Comparison of ENCODE assay signal across 23 cellular contexts in genomic region chr14:68702105-68702504, GRCh38.
DNase-seq lines count a peak whose midpoint lies in the region; ATAC-seq, FAIRE-seq and TF ChIP-seq lines count a peak whose summit lies in the region.
"Had no signal": no experiment of that assay in that cellular context is flagged by ENCODE, and none has a peak within 500 bp of the region (broad histone marks: within the 10 kb centered on the region; RNA-seq: fewer than 3 reads in every experiment).

No MANE protein-coding gene starts in this region.

- H3K27me3 Mint-ChIP-seq in chondrocyte (ENCODE audit: low read depth): no peaks in the 10 kb centered on the region
- peaks cover 12% of the 10 kb centered on the region for H3K27me3 Mint-ChIP-seq in nephron (ENCODE audit: low read depth)
- H3K27me3 Mint-ChIP-seq: B cell; CD4-positive, CD25-positive, alpha-beta regulatory T cell; IgD-negative memory B cell had no signal

- H3K36me3 Mint-ChIP-seq in chondrocyte (ENCODE audit: low read depth): no peaks in the 10 kb centered on the region
- H3K36me3 Mint-ChIP-seq in nephron (ENCODE audit: low read depth): peaks cover 10% of the 10 kb centered on the region

- in situ Hi-C loops in HepG2 (cut with HindIII; ENCODE audit: extremely low pct_ligation_motif_present, low pct_unique_long_range_greater_than_20kb): no loop called here

- H4K20me1 ChIP-seq in HepG2 (ENCODE audit: insufficient read depth, low read length): no peaks in the 10 kb centered on the region

- H3K4me1 ChIP-seq in HepG2 (ENCODE audit: insufficient read depth, low read length): peaks cover 39% of the 10 kb centered on the region
- peaks cover 0 to 21% (median 0%) of the 10 kb centered on the region in 4 donors for H3K4me1 ChIP-seq in right lobe of liver

- H3K4me3 ChIP-seq in HepG2 (replicated peaks in 1 of 3; ENCODE audit: insufficient read depth in 1 of 3, low read depth in 2 of 3, low read length in 3 of 3): no peak overlapping the region
- no peak overlapping the region for H3K4me3 ChIP-seq in right lobe of liver

- POLR2A ChIA-PET in HepG2 (lab: Yijun Ruan, JAX): no interaction called here
- POLR2A ChIA-PET in HEK293T (lab: Yijun Ruan, JAX): no interaction called here

- no peak for FAIRE-seq in HepG2 (lab: Jason Lieb, UNC)
- FAIRE-seq: A204.1, RCC 7860 had no signal

- no peak overlapping the region for H3K4me3 Mint-ChIP-seq in chondrocyte (ENCODE audit: unreplicated experiment)
- no peak overlapping the region for H3K4me3 Mint-ChIP-seq in nephron
- H3K4me3 Mint-ChIP-seq: B cell; CD4-positive, CD25-positive, alpha-beta regulatory T cell; H9; IgD-negative memory B cell had no signal

- H3K27me3 ChIP-seq in HepG2 (ENCODE audit: control insufficient read depth in 1 of 2, insufficient read depth in 2 of 2, low read length in 2 of 2) (peaks cover 0 to 17% of the 10 kb centered on the region in 2 experiments; a peak in 3 of 5 replicates), right lobe of liver (no peaks in the 10 kb centered on the region)

- no peak overlapping the region for H3K4me2 ChIP-seq in HepG2 (ENCODE audit: low read depth, low read length)

- no peak for TF ChIP-seq CTCF in HepG2 (CRISPR knock-in tag; IDR thresholded peaks at IDR 0.05)
- TF ChIP-seq CTCF in right lobe of liver (IDR thresholded peaks at IDR 0.05): no peak
- TF ChIP-seq CTCF in chondrocyte (IDR thresholded peaks at IDR 0.05): no peak
- no peak for TF ChIP-seq CTCF in nephron (IDR thresholded peaks at IDR 0.05; ENCODE audit: unreplicated experiment in 3 of 3)

- ATAC-seq in HepG2 (no peak), right lobe of liver (no peak), GM19035 (IDR thresholded peaks at IDR 0.05; ENCODE audit: unreplicated experiment) (no peak), HG03520 (IDR thresholded peaks at IDR 0.05; ENCODE audit: unreplicated experiment) (no peak)

- WGBS in HepG2 (ENCODE audit: low lambda C conversion rate): 10% methylated on average over 2 of the region's 3 CpGs
- WGBS in right lobe of liver (ENCODE audit: insufficient coverage, low coverage, low lambda C conversion rate, missing lambda C conversion rate): 60% methylated on average over 1 of the region's 3 CpGs

- H3K9ac ChIP-seq in HepG2 (ENCODE audit: insufficient read depth, low read depth, low read length): no peak overlapping the region

- no peak for TF ChIP-seq POLR2A in HepG2 (IDR thresholded peaks at IDR 0.05; ENCODE audit: insufficient read depth in 1 of 2, low read depth in 2 of 2, low read length in 2 of 2)
- TF ChIP-seq POLR2A in right lobe of liver (IDR thresholded peaks at IDR 0.05): no peak

- no peak overlapping the region for H2AFZ ChIP-seq in HepG2 (ENCODE audit: low read length)

- TF ChIP-seq EP300 in HepG2 (IDR thresholded peaks at IDR 0.05; ENCODE audit: low read depth in 2 of 2, low read length in 2 of 2) (no peak), HepG2 (CRISPR knock-in tag; IDR thresholded peaks at IDR 0.05; ENCODE audit: borderline replicate concordance) (no peak)

- H3K36me3 ChIP-seq in HepG2 (replicated peaks in 1 of 2; ENCODE audit: control insufficient read depth in 1 of 2, insufficient read depth in 2 of 2, low read length in 2 of 2): no peaks in the 10 kb centered on the region
- H3K36me3 ChIP-seq in right lobe of liver: no peaks in the 10 kb centered on the region

- H3K79me2 ChIP-seq in HepG2 (ENCODE audit: insufficient read depth, low read length): no peaks in the 10 kb centered on the region

- BruUV-seq in HepG2 (replicated peaks; lab: Mats Ljungman, UMichigan): no TSS peak

- H3K9me3 ChIP-seq in HepG2 (ENCODE audit: low read length): no peaks in the 10 kb centered on the region
- no peaks in the 10 kb centered on the region for H3K9me3 ChIP-seq in right lobe of liver

- CTCF ChIA-PET in HepG2 (lab: Yijun Ruan, JAX; ENCODE audit: low intra/inter-chr PET ratio, low total read pairs) (no interaction called here), HEK293T (lab: Yijun Ruan, JAX) (no interaction called here)

- intact Hi-C loops in HepG2 (cut with micrococcal nuclease; ENCODE audit: unreplicated experiment) (no loop called here), right lobe of liver (cut with DNase I) (no loop called here)

- no peaks in the 10 kb centered on the region for H3K9me3 Mint-ChIP-seq in chondrocyte (ENCODE audit: low read depth)
- peaks cover 15% of the 10 kb centered on the region for H3K9me3 Mint-ChIP-seq in nephron

- H3K27ac ChIP-seq in HepG2 (ENCODE audit: extremely low read length, insufficient read depth, low read length): no peak overlapping the region
- no peak overlapping the region for H3K27ac ChIP-seq in right lobe of liver

- no peak for DNase-seq in HepG2 (ENCODE audit: low spot score)
- DNase-seq in right lobe of liver: no peak
- peak; percentile 52 for DNase-seq in chondrocyte (ENCODE audit: low spot score)
- DNase-seq in iPS-NIHi11 (ENCODE audit: low spot score): no peak
- no peak for DNase-seq in HEK293T (ENCODE audit: extremely low spot score)
- DNase-seq: CD4-positive, CD25-positive, alpha-beta regulatory T cell; EL; GF-D8; H9; MV-4-11; NCI-H1105 treated with DMSO at 0.1 percent for 48 hours; NCI-H1694; NCI-H2081 treated with DMSO at 0.1 percent for 48 hours; NCI-H2171 treated with DMSO at 0.1 percent for 48 hours; NCI-H526; Right ventricle myocardium superior had no signal

- H3K27ac Mint-ChIP-seq in chondrocyte (ENCODE audit: unreplicated experiment) (no peak overlapping the region), nephron (peak overlapping the region in 2 of 3 experiments; percentile 32 to 80)
- H3K27ac Mint-ChIP-seq: B cell, IgD-negative memory B cell had no signal

- H3K4me1 Mint-ChIP-seq in chondrocyte (ENCODE audit: low read depth): peaks cover 21% of the 10 kb centered on the region
- peaks cover 45% of the 10 kb centered on the region for H3K4me1 Mint-ChIP-seq in nephron

- no peak for TF ChIP-seq RAD21 in HepG2 (CRISPR knock-in tag; IDR thresholded peaks at IDR 0.05)

TF ChIP-seq in HepG2, 621 proteins besides CTCF, POLR2A, EP300 and RAD21:
- TF ChIP-seq, protein P1, sequence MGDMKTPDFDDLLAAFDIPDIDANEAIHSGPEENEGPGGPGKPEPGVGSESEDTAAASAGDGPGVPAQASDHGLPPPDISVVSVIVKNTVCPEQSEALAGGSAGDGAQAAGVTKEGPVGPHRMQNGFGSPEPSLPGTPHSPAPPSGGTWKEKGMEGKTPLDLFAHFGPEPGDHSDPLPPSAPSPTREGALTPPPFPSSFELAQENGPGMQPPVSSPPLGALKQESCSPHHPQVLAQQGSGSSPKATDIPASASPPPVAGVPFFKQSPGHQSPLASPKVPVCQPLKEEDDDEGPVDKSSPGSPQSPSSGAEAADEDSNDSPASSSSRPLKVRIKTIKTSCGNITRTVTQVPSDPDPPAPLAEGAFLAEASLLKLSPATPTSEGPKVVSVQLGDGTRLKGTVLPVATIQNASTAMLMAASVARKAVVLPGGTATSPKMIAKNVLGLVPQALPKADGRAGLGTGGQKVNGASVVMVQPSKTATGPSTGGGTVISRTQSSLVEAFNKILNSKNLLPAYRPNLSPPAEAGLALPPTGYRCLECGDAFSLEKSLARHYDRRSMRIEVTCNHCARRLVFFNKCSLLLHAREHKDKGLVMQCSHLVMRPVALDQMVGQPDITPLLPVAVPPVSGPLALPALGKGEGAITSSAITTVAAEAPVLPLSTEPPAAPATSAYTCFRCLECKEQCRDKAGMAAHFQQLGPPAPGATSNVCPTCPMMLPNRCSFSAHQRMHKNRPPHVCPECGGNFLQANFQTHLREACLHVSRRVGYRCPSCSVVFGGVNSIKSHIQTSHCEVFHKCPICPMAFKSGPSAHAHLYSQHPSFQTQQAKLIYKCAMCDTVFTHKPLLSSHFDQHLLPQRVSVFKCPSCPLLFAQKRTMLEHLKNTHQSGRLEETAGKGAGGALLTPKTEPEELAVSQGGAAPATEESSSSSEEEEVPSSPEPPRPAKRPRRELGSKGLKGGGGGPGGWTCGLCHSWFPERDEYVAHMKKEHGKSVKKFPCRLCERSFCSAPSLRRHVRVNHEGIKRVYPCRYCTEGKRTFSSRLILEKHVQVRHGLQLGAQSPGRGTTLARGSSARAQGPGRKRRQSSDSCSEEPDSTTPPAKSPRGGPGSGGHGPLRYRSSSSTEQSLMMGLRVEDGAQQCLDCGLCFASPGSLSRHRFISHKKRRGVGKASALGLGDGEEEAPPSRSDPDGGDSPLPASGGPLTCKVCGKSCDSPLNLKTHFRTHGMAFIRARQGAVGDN (CRISPR knock-in tag; IDR thresholded peaks at IDR 0.05): 0 out of 2 replicates have a peak, but pooled peaks have one; percentile 9
- TF ChIP-seq GTF2F1 (IDR thresholded peaks at IDR 0.05; ENCODE audit: low read length): no peak
TF ChIP-seq in HepG2: peak in this region for 1.

TF ChIP-seq in HEK293T, 16 proteins besides CTCF, POLR2A, EP300 and RAD21:
- no peak for TF ChIP-seq HDGF (IDR thresholded peaks at IDR 0.05; ENCODE audit: borderline replicate concordance)
- TF ChIP-seq TARDBP (IDR thresholded peaks at IDR 0.05): no peak
- TF ChIP-seq SP1 (IDR thresholded peaks at IDR 0.05): no peak
- TF ChIP-seq FOXM1 (IDR thresholded peaks at IDR 0.05; ENCODE audit: borderline replicate concordance): no peak
- TF ChIP-seq FOXA1 (IDR thresholded peaks at IDR 0.05): no peak
- no peak for TF ChIP-seq FOXK2 (IDR thresholded peaks at IDR 0.05)
- no peak for TF ChIP-seq ELF4 (IDR thresholded peaks at IDR 0.05)
- no peak for TF ChIP-seq PKNOX1 (IDR thresholded peaks at IDR 0.05)
- no peak for TF ChIP-seq NFRKB (IDR thresholded peaks at IDR 0.05)
- no peak for TF ChIP-seq ARNT (IDR thresholded peaks at IDR 0.05)
- TF ChIP-seq SUZ12 (IDR thresholded peaks at IDR 0.05): no peak
- TF ChIP-seq L3MBTL2 (conservative IDR thresholded peaks at IDR 0.05): no peak
